ENCODE assay signal across 12 cellular contexts in the genomic region with DNA sequence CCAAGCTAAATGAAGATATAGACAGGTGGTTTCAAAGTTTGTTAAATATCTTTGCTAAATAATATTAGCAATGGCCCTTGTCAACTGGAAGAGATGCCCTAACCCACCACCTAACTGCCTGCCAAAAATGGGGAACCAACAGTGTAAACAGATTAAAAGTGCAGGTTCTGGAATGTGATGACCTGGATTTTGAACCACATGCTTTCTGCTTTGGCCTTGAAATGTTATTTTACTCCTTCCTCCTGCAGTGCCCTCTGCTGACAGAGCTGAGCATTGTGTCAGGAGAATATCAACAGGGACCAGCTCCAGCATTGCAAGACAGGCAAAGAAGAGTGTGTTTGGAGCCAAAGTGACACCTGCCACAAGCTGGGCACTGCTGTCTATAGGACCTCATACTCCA.
A peak's percentile ranks its signal among the peaks of the same experiment; 100 is the strongest.
DNase-seq lines count a peak whose midpoint lies in the region; ATAC-seq and TF ChIP-seq lines count a peak whose summit lies in the region.
"Had no signal": no experiment of that assay in that cellular context is flagged by ENCODE, and none has a peak within 500 bp of the region (broad histone marks: within the 10 kb centered on the region; RNA-seq: fewer than 3 reads in every experiment).

No MANE protein-coding gene starts in this region.

- no peak overlapping the region for H3K27ac Mint-ChIP-seq in stimulated activated naive CD8-positive, alpha-beta T cell treated with anti-CD3 and anti-CD28 coated beads, Interleukin-15, amount 100 ng/mL, for 72 hours
- no peak overlapping the region for H3K27ac Mint-ChIP-seq in endothelial cell (ENCODE audit: unreplicated experiment)
- H3K27ac Mint-ChIP-seq in CD8-positive, alpha-beta T cell, result no peak overlapping the region
- H3K27ac Mint-ChIP-seq: T-helper 1 cell treated with Interleukin-12 subunit alpha and Interleukin-12 subunit beta and Interleukin-4 antibody, amounts not matched to agents 30 μg/mL and 1 μg/mL, for 36 hours had no signal

- TF ChIP-seq POLR2A in gastrocnemius medialis (IDR thresholded peaks at IDR 0.05), result no peak

- CTCF ChIA-PET in CD8-positive, alpha-beta T cell (lab: Charles Lee), result no interaction called here

- intact Hi-C loops in CD8-positive, alpha-beta T cell (cut with DNase I, micrococcal nuclease), result no loop called here
- intact Hi-C loops in gastrocnemius medialis (cut with DNase I; ENCODE audit: low total_unique reads), result no loop called here

- no peaks in the 10 kb centered on the region for H3K27me3 ChIP-seq in CD8-positive, alpha-beta T cell (ENCODE audit: insufficient read depth, low read length)
- peaks cover 0 to 2% (median 0%) of the 10 kb centered on the region in 3 donors for H3K27me3 ChIP-seq in gastrocnemius medialis
- H3K27me3 ChIP-seq: ovary had no signal

- no peak for ATAC-seq in stimulated activated naive CD8-positive, alpha-beta T cell treated with anti-CD3 and anti-CD28 coated beads, Interleukin-15, Interleukin-2, amounts not matched to agents 100 U/mL and 50 U/mL, for 24 hours
- no peak for ATAC-seq in stimulated activated naive CD8-positive, alpha-beta T cell treated with anti-CD3 and anti-CD28 coated beads, Interleukin-15, amount 100 ng/mL, for 72 hours
- ATAC-seq in CD8-positive, alpha-beta T cell, result no peak
- ATAC-seq in gastrocnemius medialis (no peak), GM21723 (IDR thresholded peaks at IDR 0.05; ENCODE audit: unreplicated experiment) (no peak)

- H3K4me3 Mint-ChIP-seq in stimulated activated naive CD8-positive, alpha-beta T cell treated with anti-CD3 and anti-CD28 coated beads, Interleukin-15, amount 100 ng/mL, for 72 hours, result no peak overlapping the region
- no peak overlapping the region for H3K4me3 Mint-ChIP-seq in endothelial cell (ENCODE audit: unreplicated experiment)
- H3K4me3 Mint-ChIP-seq in CD8-positive, alpha-beta T cell, result no peak overlapping the region
- H3K4me3 Mint-ChIP-seq: T-helper 1 cell treated with Interleukin-12 subunit alpha and Interleukin-12 subunit beta and Interleukin-4 antibody, amounts not matched to agents 30 μg/mL and 1 μg/mL, for 36 hours had no signal

- no peak for TF ChIP-seq CTCF in endothelial cell (IDR thresholded peaks at IDR 0.05; ENCODE audit: unreplicated experiment)
- no peak for TF ChIP-seq CTCF in CD8-positive, alpha-beta T cell (IDR thresholded peaks at IDR 0.05)
- no peak for TF ChIP-seq CTCF in gastrocnemius medialis (IDR thresholded peaks at IDR 0.05 in 4 of 5, conservative IDR thresholded peaks at IDR 0.05 in 1 of 5)

- H3K36me3 Mint-ChIP-seq in endothelial cell (ENCODE audit: low read depth, unreplicated experiment), result peaks cover 3% of the 10 kb centered on the region
- H3K36me3 Mint-ChIP-seq in CD8-positive, alpha-beta T cell, result peaks cover 2% of the 10 kb centered on the region

- in situ Hi-C loops in gastrocnemius medialis (cut with MboI; ENCODE audit: low sequenced_read_pairs in 4 of 4), result no loop called here

- H3K4me1 ChIP-seq in CD8-positive, alpha-beta T cell (ENCODE audit: insufficient read depth, low read length), result peaks cover 6% of the 10 kb centered on the region
- no peaks in the 10 kb centered on the region for H3K4me1 ChIP-seq in gastrocnemius medialis

- peak; percentile 8 for DNase-seq in stimulated activated naive CD8-positive, alpha-beta T cell treated with anti-CD3 and anti-CD28 coated beads, Interleukin-15, Interleukin-2, amounts not matched to agents 100 U/mL and 50 U/mL, for 24 hours
- no peak for DNase-seq in stimulated activated naive CD8-positive, alpha-beta T cell treated with anti-CD3 and anti-CD28 coated beads, Interleukin-15, amount 100 ng/mL, for 72 hours
- DNase-seq in MV-4-11 (lab: John Stamatoyannopoulos, UW), result peak; percentile 40
- DNase-seq in endothelial cell (ENCODE audit: low spot score), result peak; percentile 13
- no peak for DNase-seq in CD8-positive, alpha-beta T cell
- no peak for DNase-seq in gastrocnemius medialis
- DNase-seq in NCI-H2227 treated with DMSO at 0.1 percent for 48 hours (lab: John Stamatoyannopoulos, UW), result no peak
- DNase-seq: islet precursor cell, NCI-H1694 treated with DMSO at 0.1 percent for 48 hours, ovary had no signal

- H3K9me3 Mint-ChIP-seq in stimulated activated naive CD8-positive, alpha-beta T cell treated with anti-CD3 and anti-CD28 coated beads, Interleukin-15, amount 100 ng/mL, for 72 hours, result peaks cover 24 to 32% of the 10 kb centered on the region in 2 donors
- H3K9me3 Mint-ChIP-seq in endothelial cell (ENCODE audit: unreplicated experiment), result peaks cover 8% of the 10 kb centered on the region
- peaks cover 31% of the 10 kb centered on the region for H3K9me3 Mint-ChIP-seq in CD8-positive, alpha-beta T cell

- no peak overlapping the region for H3K27ac ChIP-seq in CD8-positive, alpha-beta T cell (ENCODE audit: low read depth, low read length)
- no peak overlapping the region for H3K27ac ChIP-seq in gastrocnemius medialis
- H3K27ac ChIP-seq: ovary had no signal

- no peak overlapping the region for H3K4me3 ChIP-seq in CD8-positive, alpha-beta T cell (ENCODE audit: low read depth, low read length)
- no peak overlapping the region for H3K4me3 ChIP-seq in gastrocnemius medialis
- H3K4me3 ChIP-seq: ovary had no signal

- H3K4me1 Mint-ChIP-seq in stimulated activated naive CD8-positive, alpha-beta T cell treated with anti-CD3 and anti-CD28 coated beads, Interleukin-15, amount 100 ng/mL, for 72 hours, result peaks cover 9% of the 10 kb centered on the region
- peaks cover 14% of the 10 kb centered on the region for H3K4me1 Mint-ChIP-seq in endothelial cell (ENCODE audit: unreplicated experiment)
- H3K4me1 Mint-ChIP-seq in CD8-positive, alpha-beta T cell (ENCODE audit: low read depth), result peaks cover 9% of the 10 kb centered on the region

- peaks cover 8% of the 10 kb centered on the region for H3K9me3 ChIP-seq in CD8-positive, alpha-beta T cell (ENCODE audit: low read length)
- no peaks in the 10 kb centered on the region for H3K9me3 ChIP-seq in gastrocnemius medialis
- H3K9me3 ChIP-seq: ovary had no signal

- no peaks in the 10 kb centered on the region for H3K36me3 ChIP-seq in CD8-positive, alpha-beta T cell (ENCODE audit: insufficient read depth, low read length)
- no peaks in the 10 kb centered on the region for H3K36me3 ChIP-seq in gastrocnemius medialis
- H3K36me3 ChIP-seq: ovary had no signal

- H3K27me3 Mint-ChIP-seq in stimulated activated naive CD8-positive, alpha-beta T cell treated with anti-CD3 and anti-CD28 coated beads, Interleukin-15, amount 100 ng/mL, for 72 hours, result peaks cover 50% of the 10 kb centered on the region
- no peaks in the 10 kb centered on the region for H3K27me3 Mint-ChIP-seq in endothelial cell (ENCODE audit: unreplicated experiment)
- H3K27me3 Mint-ChIP-seq in CD8-positive, alpha-beta T cell (ENCODE audit: low read depth), result peaks cover 17% of the 10 kb centered on the region

- POLR2A ChIA-PET in CD8-positive, alpha-beta T cell (lab: Charles Lee), result no interaction called here

Comparison
In these comparisons a context has a peak if more than half of its experiments do, and no peak if none do; other contexts are left out.
1. DNase-seq: peak in stimulated activated naive CD8-positive, alpha-beta T cell treated with anti-CD3 and anti-CD28 coated beads, Interleukin-15, Interleukin-2, amounts not matched to agents 100 U/mL and 50 U/mL, for 24 hours (single experiment), MV-4-11 (single experiment) and endothelial cell (single experiment); none in stimulated activated naive CD8-positive, alpha-beta T cell treated with anti-CD3 and anti-CD28 coated beads, Interleukin-15, amount 100 ng/mL, for 72 hours (0 of 2), CD8-positive, alpha-beta T cell (0 of 7), gastrocnemius medialis (0 of 2) and NCI-H2227 treated with DMSO at 0.1 percent for 48 hours (single experiment).